Comparison of ENCODE assay signal across 8 cellular contexts in genomic region chr3:16247282-16248058, GRCh38. TPM values are rescaled to one million over a fixed set of nuclear protein-coding genes. Genes with fewer than 3 reads are reported as not detected.
A peak's percentile ranks its signal among the peaks of the same experiment; 100 is the strongest.
DNase-seq lines count a peak whose midpoint lies in the region; TF ChIP-seq lines count a peak whose summit lies in the region.

No MANE protein-coding gene starts in this region.

- TF ChIP-seq POLR2A in tibial nerve (IDR thresholded peaks at IDR 0.05), result no peak

- peak; percentile 85 for DNase-seq in GM03348 (ENCODE audit: low spot score)
- DNase-seq in H7, result peak; percentile 75
- peak; percentile 75 for DNase-seq in M059J (ENCODE audit: low read depth)
- DNase-seq in SIG-M5 (lab: John Stamatoyannopoulos, UW), result peak; percentile 5
- peak; percentile 89 for DNase-seq in activated effector memory CD4-positive, alpha-beta T cell treated with anti-CD3 and anti-CD28 coated beads, Interleukin-2, amount 50 U/mL, for 16 hours
- peak; percentile 73 for DNase-seq in germinal center (ENCODE audit: low spot score)
- peak; percentile 81 to 92 for DNase-seq in tibial nerve (ENCODE audit: low spot score in 2 of 2)

- H2AFZ ChIP-seq in parathyroid adenoma, result peak overlapping the region; percentile 10

- 24 to 33% methylated on average over 17 of the region's 17 CpGs for WGBS in tibial nerve, 2 donors

- no peak overlapping the region for H3K4me2 ChIP-seq in parathyroid adenoma (ENCODE audit: low read length)

- H3K27me3 ChIP-seq in H7 (ENCODE audit: control insufficient read depth, insufficient read depth, low read length), result no peaks in the 10 kb centered on the region; the same call in 1 of the 2 replicates
- no peaks in the 10 kb centered on the region for H3K27me3 ChIP-seq in parathyroid adenoma (ENCODE audit: control insufficient read depth, insufficient read depth, low read length)
- no peaks in the 10 kb centered on the region for H3K27me3 ChIP-seq in tibial nerve

- TF ChIP-seq CTCF in parathyroid adenoma (IDR thresholded peaks at IDR 0.05) (peak; percentile 95), tibial nerve (IDR thresholded peaks at IDR 0.05) (peak; percentile 86 to 93 (median 92))

- no peaks in the 10 kb centered on the region for H3K36me3 ChIP-seq in H7 (replicated peaks; ENCODE audit: control insufficient read depth, insufficient read depth, low read length)
- no peaks in the 10 kb centered on the region for H3K36me3 ChIP-seq in parathyroid adenoma (ENCODE audit: control insufficient read depth, insufficient read depth, low read length)
- H3K36me3 ChIP-seq in tibial nerve, result no peaks in the 10 kb centered on the region

- H3K27ac ChIP-seq in parathyroid adenoma, result no peak overlapping the region
- H3K27ac ChIP-seq in tibial nerve, result no peak overlapping the region

- H3K4me1 ChIP-seq in parathyroid adenoma (no peaks in the 10 kb centered on the region), tibial nerve (peaks cover 0 to 16% (median 2%) of the 10 kb centered on the region in 4 donors)

- H3K9me3 ChIP-seq in parathyroid adenoma (ENCODE audit: control insufficient read depth, low read length) (no peaks in the 10 kb centered on the region), tibial nerve (no peaks in the 10 kb centered on the region)

- H3K4me3 ChIP-seq in H7 (ENCODE audit: insufficient read depth, low read depth, low read length) (no peak overlapping the region), parathyroid adenoma (ENCODE audit: low read depth, low read length) (no peak overlapping the region), tibial nerve (no peak overlapping the region)

- no peaks in the 10 kb centered on the region for H3K79me2 ChIP-seq in parathyroid adenoma

- no peak overlapping the region for H3K9ac ChIP-seq in parathyroid adenoma

- peak in 1 of 2 donors; percentile 56 for TF ChIP-seq EP300 in tibial nerve (IDR thresholded peaks at IDR 0.05)

RNA-seq across cellular contexts. Expression of gene DPH3, which starts 17.3 kb away (rescaled TPM):
- 9.7 and 15.0 TPM in 2 replicates for total RNA-seq in H7 (2014; rRNA removed; shearing (Covaris generic))
- total RNA-seq in M059J (2014; rRNA removed; shearing (Covaris generic)), result 14.3 and 18.5 TPM in 2 replicates
- 10 to 100 TPM; 11.4 to 20.5 (median 19.1) TPM for total RNA-seq in tibial nerve

RNA-seq across cellular contexts. Expression of gene OXNAD1, which starts 17.5 kb away (rescaled TPM):
- 28.4 and 29.0 TPM in 2 replicates for total RNA-seq in H7 (2014; rRNA removed; shearing (Covaris generic))
- total RNA-seq in M059J (2014; rRNA removed; shearing (Covaris generic)), result 7.7 and 7.9 TPM in 2 replicates
- total RNA-seq in tibial nerve, result 10 to 100 TPM; 11.4 to 14.9 (median 13.1) TPM

Comparison
In these comparisons a context has a peak if more than half of its experiments do, and no peak if none do; other contexts are left out.
1. DNase-seq: peak in every context shown above with its lines; median percentile 89 in activated effector memory CD4-positive, alpha-beta T cell treated with anti-CD3 and anti-CD28 coated beads, Interleukin-2, amount 50 U/mL, for 16 hours; 86 in tibial nerve; 85 in GM03348; 75 in H7; 75 in M059J; 73 in germinal center; 5 in SIG-M5.